ENCODE assay signal across 27 cellular contexts in the genomic region with DNA sequence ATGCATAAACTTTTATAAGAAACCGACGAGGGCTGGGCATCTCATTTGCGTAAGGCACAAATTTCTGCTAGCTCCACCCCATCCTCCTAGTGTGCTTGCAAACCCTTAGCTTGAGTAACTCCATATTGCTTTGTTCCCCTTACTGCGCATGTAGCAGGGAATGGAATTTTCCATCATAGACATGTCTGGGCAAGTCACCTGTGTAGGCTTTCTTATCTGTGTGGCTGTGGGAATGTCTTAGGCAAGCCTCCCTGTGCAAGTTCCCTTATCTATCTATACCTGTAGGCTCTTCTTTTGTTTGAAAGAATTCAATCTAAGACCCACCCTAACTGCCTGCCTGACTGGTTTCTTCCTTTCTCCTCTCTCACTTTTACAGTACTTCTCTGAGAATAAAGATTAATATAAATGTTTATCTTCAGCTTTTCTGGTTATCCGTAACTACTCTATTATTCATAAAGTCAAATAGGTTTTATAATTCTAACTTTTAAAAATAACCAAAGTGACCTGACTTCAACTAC.
"Had no signal": no experiment of that assay in that cellular context is flagged by ENCODE, and none has a peak within 500 bp of the region (broad histone marks: within the 10 kb centered on the region; RNA-seq: fewer than 3 reads in every experiment).

No MANE protein-coding gene starts in this region.

- H3K27ac ChIP-seq: body of pancreas, pancreas, prostate gland, sigmoid colon, transverse colon, uterus had no signal

- H3K4me2 ChIP-seq: smooth muscle cell had no signal

- FAIRE-seq: islet of Langerhans, pancreas had no signal

- H3K4me3 ChIP-seq: body of pancreas, pancreas, prostate gland, sigmoid colon, smooth muscle cell, transverse colon, uterus had no signal

- H3K27me3 ChIP-seq: body of pancreas, pancreas, sigmoid colon, transverse colon, uterus had no signal

- DNase-seq: activated CD4-positive, alpha-beta T cell treated with anti-CD3 and anti-CD28 coated beads for 4 hours; activated CD4-positive, alpha-beta T cell treated with anti-CD3 and anti-CD28 coated beads, Interleukin-2, amount 50 U/mL, for 4 hours; activated CD4-positive, CD25-positive, alpha-beta regulatory T cell; activated naive CD4-positive, alpha-beta T cell; activated T-cell treated with anti-CD3 and anti-CD28 coated beads for 4 hours; activated T-cell treated with anti-CD3 and anti-CD28 coated beads, Interleukin-2, amount 50 U/mL, for 72 hours; anterior cingulate cortex; body of pancreas; cortex of kidney; effector memory CD8-positive, alpha-beta T cell; foreskin fibroblast; left cardiac atrium; left ventricle myocardium superior; naive thymus-derived CD8-positive, alpha-beta T cell; nucleus accumbens; pancreas; retina; sigmoid colon; stimulated activated CD4-positive, alpha-beta T cell treated with anti-CD3 and anti-CD28 coated beads, Interleukin-1b, Interleukin-23, amount 100 ng/mL, for 48 hours; stimulated activated naive B cell treated with anti-CD40 and anti-IgM and Interleukin-4, amounts not matched to agents 10 μg/mL and 1 μg/mL and 100 μg/mL, for 72 hours; transverse colon; uterus had no signal

- H3K36me3 ChIP-seq: pancreas, prostate gland, sigmoid colon, transverse colon, uterus had no signal

- H3K4me1 ChIP-seq: body of pancreas, pancreas, prostate gland, transverse colon, uterus had no signal

- ATAC-seq: activated naive CD4-positive, alpha-beta T cell treated with anti-CD3 and anti-CD28 coated beads, Interleukin-2, amount 50 U/mL, for 72 hours; activated T-cell treated with anti-CD3 and anti-CD28 coated beads, Interleukin-2, amount 50 U/mL, for 72 hours; body of pancreas; effector memory CD8-positive, alpha-beta T cell; esophagus mucosa; left cardiac atrium; left ventricle myocardium superior; naive thymus-derived CD8-positive, alpha-beta T cell; pancreas; stimulated activated naive B cell treated with anti-CD40 and anti-IgM and Interleukin-4, amounts not matched to agents 10 μg/mL and 1 μg/mL and 100 μg/mL, for 72 hours had no signal

- H3K9me3 ChIP-seq: body of pancreas, pancreas, prostate gland, sigmoid colon, transverse colon, uterus had no signal
